Comparison of ENCODE assay signal across 14 cellular contexts in genomic region chr14:88422919-88423318, GRCh38. TPM values are rescaled to one million over a fixed set of nuclear protein-coding genes. Genes with fewer than 3 reads are reported as not detected.
A peak's percentile ranks its signal among the peaks of the same experiment; 100 is the strongest.
DNase-seq lines count a peak whose midpoint lies in the region; ATAC-seq, FAIRE-seq and TF ChIP-seq lines count a peak whose summit lies in the region.
"Had no signal": no experiment of that assay in that cellular context is flagged by ENCODE, and none has a peak within 500 bp of the region (broad histone marks: within the 10 kb centered on the region; RNA-seq: fewer than 3 reads in every experiment).

No MANE protein-coding gene starts in this region.

- H3K36me3 ChIP-seq in mammary epithelial cell (ENCODE audit: insufficient read depth, low read length) (no peaks in the 10 kb centered on the region), Peyer's patch (peaks cover 0 to 8% (median 0%) of the 10 kb centered on the region in 3 donors), aorta (ENCODE audit: control insufficient read depth in 1 of 2, insufficient read depth in 2 of 2, low read length in 1 of 2) (no peaks in the 10 kb centered on the region)

- H3K79me2 ChIP-seq in mammary epithelial cell (ENCODE audit: insufficient read depth, low read length): no peaks in the 10 kb centered on the region

- peak; percentile 14 for DNase-seq in activated CD4-positive, alpha-beta T cell treated with anti-CD3 and anti-CD28 coated beads for 36 hours
- no peak for DNase-seq in activated CD4-positive, alpha-beta T cell treated with anti-CD3 and anti-CD28 coated beads for 1 hour
- DNase-seq in HTR-8/SVneo (ENCODE audit: insufficient read length, low spot score): peak; percentile 5
- peak; percentile 85 for DNase-seq in mammary epithelial cell
- DNase-seq in non-pigmented ciliary epithelial cell (ENCODE audit: low read depth): peak; percentile 34
- no peak for DNase-seq in Peyer's patch
- no peak for DNase-seq in HUDEP-2 (lab: John Stamatoyannopoulos, UW; ENCODE audit: unreplicated experiment in 76 of 76)
- no peak for DNase-seq in aorta
- DNase-seq: DND-41; kidney; naive thymus-derived CD8-positive, alpha-beta T cell; NCI-H446; upper lobe of left lung had no signal

- ATAC-seq in activated CD4-positive, alpha-beta T cell treated with anti-CD3 and anti-CD28 coated beads for 36 hours: peak; percentile 100
- no peak for ATAC-seq in aorta (ENCODE audit: low FRiP score)
- ATAC-seq: naive thymus-derived CD8-positive, alpha-beta T cell had no signal

- peaks cover 2% of the 10 kb centered on the region for H3K9me3 Mint-ChIP-seq in activated CD4-positive, alpha-beta T cell treated with anti-CD3 and anti-CD28 coated beads for 36 hours (ENCODE audit: low read depth)

- CTCF ChIA-PET in activated CD4-positive, alpha-beta T cell treated with anti-CD3 and anti-CD28 coated beads for 36 hours (lab: Charles Lee): no interaction called here
- CTCF ChIA-PET in mammary epithelial cell (lab: Charles Lee; ENCODE audit: low non-redundant PET): no interaction called here

- in situ Hi-C loops in mammary epithelial cell (cut with MboI; ENCODE audit: low sequenced_read_pairs in 2 of 2): no loop called here

- peaks cover 4% of the 10 kb centered on the region for H3K4me1 Mint-ChIP-seq in activated CD4-positive, alpha-beta T cell treated with anti-CD3 and anti-CD28 coated beads for 36 hours
- H3K4me1 Mint-ChIP-seq: naive thymus-derived CD8-positive, alpha-beta T cell had no signal

- WGBS in mammary epithelial cell (ENCODE audit: low coverage, missing lambda C conversion rate): 45% methylated on average over 2 of the region's 2 CpGs
- WGBS in aorta, 2 donors: 83% methylated on average over 2 of the region's 2 CpGs

- POLR2A ChIA-PET in activated CD4-positive, alpha-beta T cell treated with anti-CD3 and anti-CD28 coated beads for 36 hours (lab: Charles Lee): no interaction called here

- H3K27ac ChIP-seq in mammary epithelial cell (ENCODE audit: insufficient read depth, low read depth, low read length) (no peak overlapping the region), Peyer's patch (no peak overlapping the region), aorta (ENCODE audit: low read depth in 1 of 2, low read length in 2 of 2) (no peak overlapping the region)
- H3K27ac ChIP-seq: upper lobe of left lung had no signal

- H3K9me3 ChIP-seq in mammary epithelial cell (replicated peaks; ENCODE audit: insufficient read depth, low read length) (no peaks in the 10 kb centered on the region), Peyer's patch (peaks cover 0 to 5% (median 0%) of the 10 kb centered on the region in 4 donors), aorta (ENCODE audit: control insufficient read depth, low read length) (no peaks in the 10 kb centered on the region)

- no peak overlapping the region for H2AFZ ChIP-seq in mammary epithelial cell (ENCODE audit: low read depth, low read length)

- no peak overlapping the region for H3K4me3 ChIP-seq in mammary epithelial cell (replicated peaks in 1 of 3; ENCODE audit: insufficient read depth in 1 of 3, low read depth in 2 of 3, low read length in 3 of 3)
- no peak overlapping the region for H3K4me3 ChIP-seq in Peyer's patch
- no peak overlapping the region for H3K4me3 ChIP-seq in aorta (ENCODE audit: low read length in 2 of 2)
- H3K4me3 ChIP-seq: upper lobe of left lung had no signal

- no peak for FAIRE-seq in HTR-8/SVneo (lab: Jason Lieb, UNC)
- FAIRE-seq: GM18507 had no signal

- peaks cover 10% of the 10 kb centered on the region for H3K36me3 Mint-ChIP-seq in activated CD4-positive, alpha-beta T cell treated with anti-CD3 and anti-CD28 coated beads for 36 hours (ENCODE audit: low read depth)

- no peaks in the 10 kb centered on the region for H3K27me3 Mint-ChIP-seq in activated CD4-positive, alpha-beta T cell treated with anti-CD3 and anti-CD28 coated beads for 36 hours
- H3K27me3 Mint-ChIP-seq: naive thymus-derived CD8-positive, alpha-beta T cell had no signal

- H3K4me3 Mint-ChIP-seq in activated CD4-positive, alpha-beta T cell treated with anti-CD3 and anti-CD28 coated beads for 36 hours: no peak overlapping the region
- H3K4me3 Mint-ChIP-seq: naive thymus-derived CD8-positive, alpha-beta T cell had no signal

- peaks cover 3% of the 10 kb centered on the region for H3K4me1 ChIP-seq in mammary epithelial cell (ENCODE audit: insufficient read depth, low read length)
- no peaks in the 10 kb centered on the region for H3K4me1 ChIP-seq in Peyer's patch
- H3K4me1 ChIP-seq in aorta (ENCODE audit: control insufficient read depth in 1 of 2, insufficient read depth in 2 of 2, low read length in 2 of 2): no peaks in the 10 kb centered on the region
- H3K4me1 ChIP-seq: upper lobe of left lung had no signal

- TF ChIP-seq CTCF in mammary epithelial cell (conservative IDR thresholded peaks at IDR 0.05 in 1 of 2, IDR thresholded peaks at IDR 0.05 in 1 of 2; ENCODE audit: extremely low read depth in 1 of 2, insufficient read depth in 1 of 2, low read depth in 1 of 2, low read length in 2 of 2) (no peak), Peyer's patch (IDR thresholded peaks at IDR 0.05) (no peak)

- BruUV-seq in mammary epithelial cell (replicated peaks; lab: Mats Ljungman, UMichigan): no TSS peak

- no peak overlapping the region for H3K27ac Mint-ChIP-seq in activated CD4-positive, alpha-beta T cell treated with anti-CD3 and anti-CD28 coated beads for 36 hours

- H3K9ac ChIP-seq in mammary epithelial cell (ENCODE audit: insufficient read depth, low read length): no peak overlapping the region

- dilution Hi-C loops in mammary epithelial cell (cut with HindIII; ENCODE audit: low sequenced_read_pairs): no loop called here

- H4K20me1 ChIP-seq in mammary epithelial cell (ENCODE audit: insufficient read depth, low read length): no peaks in the 10 kb centered on the region

- H3K27me3 ChIP-seq in mammary epithelial cell (ENCODE audit: insufficient read depth, low read length) (no peaks in the 10 kb centered on the region), Peyer's patch (no peaks in the 10 kb centered on the region), aorta (ENCODE audit: control insufficient read depth in 1 of 2, insufficient read depth in 2 of 2, low read length in 1 of 2) (no peaks in the 10 kb centered on the region)
- H3K27me3 ChIP-seq: upper lobe of left lung had no signal

- intact Hi-C loops in activated CD4-positive, alpha-beta T cell treated with anti-CD3 and anti-CD28 coated beads for 36 hours (cut with DNase I, micrococcal nuclease): no loop called here
- intact Hi-C loops in mammary epithelial cell (cut with micrococcal nuclease): no loop called here
- intact Hi-C loops in aorta (cut with DNase I): no loop called here

- TF ChIP-seq POLR2A in Peyer's patch (IDR thresholded peaks at IDR 0.05): no peak

- H3K4me2 ChIP-seq in mammary epithelial cell (ENCODE audit: insufficient read depth, low read depth, low read length): no peak overlapping the region

RNA-seq across cellular contexts. Expression of gene SPATA7, which starts 37.5 kb away (rescaled TPM):
- total RNA-seq in activated CD4-positive, alpha-beta T cell treated with anti-CD3 and anti-CD28 coated beads for 36 hours: 1 to 10 TPM; 3.4 to 4.0 TPM
- 10 to 100 TPM in 1 of 2 donors, 1 to 10 TPM in 1; 7.8 to 16.0 TPM for total RNA-seq in mammary epithelial cell
- polyA plus RNA-seq in mammary epithelial cell: 4.5 TPM
- 15.5 TPM for polyA minus RNA-seq in mammary epithelial cell
- total RNA-seq in Peyer's patch: 10 to 100 TPM in 1 of 4 donors, 1 to 10 TPM in 3; 2.6 to 27.2 (median 9.0) TPM
- total RNA-seq in aorta: 10 to 100 TPM in 1 of 2 donors, 1 to 10 TPM in 1; 7.1 to 17.7 TPM
- 10 to 100 TPM in 1 of 2 donors, 1 to 10 TPM in 1; 5.5 to 14.7 TPM for polyA plus RNA-seq in aorta

Comparison
In these comparisons a context has a peak if more than half of its experiments do, and no peak if none do; other contexts are left out.
1. DNase-seq: peak in activated CD4-positive, alpha-beta T cell treated with anti-CD3 and anti-CD28 coated beads for 36 hours (single experiment), HTR-8/SVneo (single experiment), mammary epithelial cell (single experiment) and non-pigmented ciliary epithelial cell (single experiment); none in activated CD4-positive, alpha-beta T cell treated with anti-CD3 and anti-CD28 coated beads for 1 hour (single experiment), Peyer's patch (0 of 3), HUDEP-2 (0 of 76) and aorta (0 of 2).